1 cellular context compared by ENCODE assay signal in the genomic region with DNA sequence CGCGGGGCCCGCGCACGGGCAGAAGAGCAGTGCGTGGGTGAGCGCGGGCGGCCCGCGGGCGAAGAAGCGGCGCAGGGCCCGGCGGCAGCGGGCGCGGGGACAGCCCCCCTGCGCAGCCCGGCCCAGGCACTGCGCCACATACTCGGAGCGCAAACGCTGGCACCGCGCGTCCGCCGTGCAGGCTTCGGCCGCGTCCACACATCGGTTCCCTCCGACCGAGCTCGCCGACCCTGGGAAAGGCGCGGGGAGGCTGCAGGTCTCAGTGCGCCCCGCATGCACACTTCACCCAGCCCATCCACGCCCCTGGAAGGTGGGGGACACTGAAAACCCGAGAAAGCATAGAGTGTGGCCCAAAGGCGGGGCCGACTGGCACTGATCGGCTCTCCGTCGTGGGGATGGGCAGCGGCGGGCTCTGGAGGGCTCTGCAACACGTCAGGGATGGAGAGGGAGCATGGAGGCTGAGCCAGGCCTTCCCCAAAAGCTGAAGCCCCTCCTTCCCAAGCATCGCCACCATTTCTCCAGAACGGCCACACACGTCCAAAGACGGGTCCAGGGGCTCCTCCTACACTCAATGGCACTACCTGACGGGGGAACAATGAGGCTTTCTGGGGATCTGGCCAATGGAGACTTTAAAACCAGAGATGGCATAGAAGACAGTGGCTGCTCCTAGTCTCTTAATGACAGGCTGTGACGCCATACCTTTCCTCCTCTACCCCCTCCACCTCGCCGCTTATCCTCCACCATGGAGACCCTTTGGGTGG.
TF ChIP-seq lines count a peak whose summit lies in the region.

No MANE protein-coding gene starts in this region.

TF ChIP-seq in A549, 52 proteins besides CTCF, POLR2A, EP300 and RAD21:
- no peak for TF ChIP-seq JUN (IDR thresholded peaks at IDR 0.05)
- TF ChIP-seq HOXA7 (CRISPR knock-in tag; IDR thresholded peaks at IDR 0.05), result no peak
- TF ChIP-seq EHF (CRISPR knock-in tag; IDR thresholded peaks at IDR 0.05), result no peak
- no peak for TF ChIP-seq SREBF2 (IDR thresholded peaks at IDR 0.05)
- TF ChIP-seq RNF2 (IDR thresholded peaks at IDR 0.05; ENCODE audit: borderline replicate concordance, low read depth), result no peak
- no peak for TF ChIP-seq POLR2AphosphoS2 (conservative IDR thresholded peaks at IDR 0.05; ENCODE audit: low read length)
- TF ChIP-seq ZFP36 (IDR thresholded peaks at IDR 0.05; ENCODE audit: borderline replicate concordance, partially characterized antibody), result no peak
- TF ChIP-seq, protein P1, sequence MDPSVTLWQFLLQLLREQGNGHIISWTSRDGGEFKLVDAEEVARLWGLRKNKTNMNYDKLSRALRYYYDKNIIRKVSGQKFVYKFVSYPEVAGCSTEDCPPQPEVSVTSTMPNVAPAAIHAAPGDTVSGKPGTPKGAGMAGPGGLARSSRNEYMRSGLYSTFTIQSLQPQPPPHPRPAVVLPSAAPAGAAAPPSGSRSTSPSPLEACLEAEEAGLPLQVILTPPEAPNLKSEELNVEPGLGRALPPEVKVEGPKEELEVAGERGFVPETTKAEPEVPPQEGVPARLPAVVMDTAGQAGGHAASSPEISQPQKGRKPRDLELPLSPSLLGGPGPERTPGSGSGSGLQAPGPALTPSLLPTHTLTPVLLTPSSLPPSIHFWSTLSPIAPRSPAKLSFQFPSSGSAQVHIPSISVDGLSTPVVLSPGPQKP (IDR thresholded peaks at IDR 0.05; ENCODE audit: low read depth, low read length), result no peak
- TF ChIP-seq, protein P2, sequence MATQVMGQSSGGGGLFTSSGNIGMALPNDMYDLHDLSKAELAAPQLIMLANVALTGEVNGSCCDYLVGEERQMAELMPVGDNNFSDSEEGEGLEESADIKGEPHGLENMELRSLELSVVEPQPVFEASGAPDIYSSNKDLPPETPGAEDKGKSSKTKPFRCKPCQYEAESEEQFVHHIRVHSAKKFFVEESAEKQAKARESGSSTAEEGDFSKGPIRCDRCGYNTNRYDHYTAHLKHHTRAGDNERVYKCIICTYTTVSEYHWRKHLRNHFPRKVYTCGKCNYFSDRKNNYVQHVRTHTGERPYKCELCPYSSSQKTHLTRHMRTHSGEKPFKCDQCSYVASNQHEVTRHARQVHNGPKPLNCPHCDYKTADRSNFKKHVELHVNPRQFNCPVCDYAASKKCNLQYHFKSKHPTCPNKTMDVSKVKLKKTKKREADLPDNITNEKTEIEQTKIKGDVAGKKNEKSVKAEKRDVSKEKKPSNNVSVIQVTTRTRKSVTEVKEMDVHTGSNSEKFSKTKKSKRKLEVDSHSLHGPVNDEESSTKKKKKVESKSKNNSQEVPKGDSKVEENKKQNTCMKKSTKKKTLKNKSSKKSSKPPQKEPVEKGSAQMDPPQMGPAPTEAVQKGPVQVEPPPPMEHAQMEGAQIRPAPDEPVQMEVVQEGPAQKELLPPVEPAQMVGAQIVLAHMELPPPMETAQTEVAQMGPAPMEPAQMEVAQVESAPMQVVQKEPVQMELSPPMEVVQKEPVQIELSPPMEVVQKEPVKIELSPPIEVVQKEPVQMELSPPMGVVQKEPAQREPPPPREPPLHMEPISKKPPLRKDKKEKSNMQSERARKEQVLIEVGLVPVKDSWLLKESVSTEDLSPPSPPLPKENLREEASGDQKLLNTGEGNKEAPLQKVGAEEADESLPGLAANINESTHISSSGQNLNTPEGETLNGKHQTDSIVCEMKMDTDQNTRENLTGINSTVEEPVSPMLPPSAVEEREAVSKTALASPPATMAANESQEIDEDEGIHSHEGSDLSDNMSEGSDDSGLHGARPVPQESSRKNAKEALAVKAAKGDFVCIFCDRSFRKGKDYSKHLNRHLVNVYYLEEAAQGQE (IDR thresholded peaks at IDR 0.05), result no peak
- TF ChIP-seq FOSL2 (IDR thresholded peaks at IDR 0.05), result no peak
- no peak for TF ChIP-seq FOSL2 (CRISPR knock-in tag; IDR thresholded peaks at IDR 0.05)
- TF ChIP-seq RFX5 (IDR thresholded peaks at IDR 0.05), result no peak
- TF ChIP-seq, protein P3, sequence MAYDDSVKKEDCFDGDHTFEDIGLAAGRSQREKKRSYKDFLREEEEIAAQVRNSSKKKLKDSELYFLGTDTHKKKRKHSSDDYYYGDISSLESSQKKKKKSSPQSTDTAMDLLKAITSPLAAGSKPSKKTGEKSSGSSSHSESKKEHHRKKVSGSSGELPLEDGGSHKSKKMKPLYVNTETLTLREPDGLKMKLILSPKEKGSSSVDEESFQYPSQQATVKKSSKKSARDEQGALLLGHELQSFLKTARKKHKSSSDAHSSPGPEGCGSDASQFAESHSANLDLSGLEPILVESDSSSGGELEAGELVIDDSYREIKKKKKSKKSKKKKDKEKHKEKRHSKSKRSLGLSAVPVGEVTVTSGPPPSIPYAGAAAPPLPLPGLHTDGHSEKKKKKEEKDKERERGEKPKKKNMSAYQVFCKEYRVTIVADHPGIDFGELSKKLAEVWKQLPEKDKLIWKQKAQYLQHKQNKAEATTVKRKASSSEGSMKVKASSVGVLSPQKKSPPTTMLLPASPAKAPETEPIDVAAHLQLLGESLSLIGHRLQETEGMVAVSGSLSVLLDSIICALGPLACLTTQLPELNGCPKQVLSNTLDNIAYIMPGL (CRISPR knock-in tag; IDR thresholded peaks at IDR 0.05; ENCODE audit: borderline replicate concordance), result no peak
- TF ChIP-seq, protein P4, sequence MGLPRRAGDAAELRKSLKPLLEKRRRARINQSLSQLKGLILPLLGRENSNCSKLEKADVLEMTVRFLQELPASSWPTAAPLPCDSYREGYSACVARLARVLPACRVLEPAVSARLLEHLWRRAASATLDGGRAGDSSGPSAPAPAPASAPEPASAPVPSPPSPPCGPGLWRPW (IDR thresholded peaks at IDR 0.05), result no peak
- TF ChIP-seq GATA3 (IDR thresholded peaks at IDR 0.05; ENCODE audit: borderline replicate concordance), result no peak
- no peak for TF ChIP-seq ZC3H11A (IDR thresholded peaks at IDR 0.05)
- TF ChIP-seq, protein P5, sequence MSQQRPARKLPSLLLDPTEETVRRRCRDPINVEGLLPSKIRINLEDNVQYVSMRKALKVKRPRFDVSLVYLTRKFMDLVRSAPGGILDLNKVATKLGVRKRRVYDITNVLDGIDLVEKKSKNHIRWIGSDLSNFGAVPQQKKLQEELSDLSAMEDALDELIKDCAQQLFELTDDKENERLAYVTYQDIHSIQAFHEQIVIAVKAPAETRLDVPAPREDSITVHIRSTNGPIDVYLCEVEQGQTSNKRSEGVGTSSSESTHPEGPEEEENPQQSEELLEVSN (IDR thresholded peaks at IDR 0.05; ENCODE audit: borderline replicate concordance, low read depth), result no peak
- TF ChIP-seq HOXB5 (CRISPR knock-in tag; IDR thresholded peaks at IDR 0.05), result no peak
- TF ChIP-seq, protein P6, sequence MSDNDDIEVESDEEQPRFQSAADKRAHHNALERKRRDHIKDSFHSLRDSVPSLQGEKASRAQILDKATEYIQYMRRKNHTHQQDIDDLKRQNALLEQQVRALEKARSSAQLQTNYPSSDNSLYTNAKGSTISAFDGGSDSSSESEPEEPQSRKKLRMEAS (IDR thresholded peaks at IDR 0.05), result no peak
TF ChIP-seq in A549: peak in this region for 0.
